Comparison of ENCODE assay signal across 23 cellular contexts in genomic region chr9:21904776-21905175, GRCh38.
DNase-seq lines count a peak whose midpoint lies in the region; ATAC-seq and TF ChIP-seq lines count a peak whose summit lies in the region.
"Had no signal": no experiment of that assay in that cellular context is flagged by ENCODE, and none has a peak within 500 bp of the region (broad histone marks: within the 10 kb centered on the region; RNA-seq: fewer than 3 reads in every experiment).

No MANE protein-coding gene starts in this region.

- H3K79me2 ChIP-seq in SK-N-SH (ENCODE audit: insufficient read depth) = no peaks in the 10 kb centered on the region
- H3K79me2 ChIP-seq in OCI-LY7 (ENCODE audit: insufficient read depth, low read depth, low read length) = no peaks in the 10 kb centered on the region

- ATAC-seq in SK-N-SH treated with all-trans-retinoic acid at 6 μM for 48 hours = no peak
- ATAC-seq in HG03097 (IDR thresholded peaks at IDR 0.05; ENCODE audit: low FRiP score, unreplicated experiment) = no peak
- ATAC-seq: activated CD8-positive, alpha-beta memory T cell treated with anti-CD3 and anti-CD28 coated beads, Interleukin-2, amount 10 ng/mL, durations not matched to agents 7 days and 5 days; effector memory CD8-positive, alpha-beta T cell; stimulated activated memory B cell treated with anti-CD40 and anti-IgM and Interleukin-4, amounts not matched to agents 10 μg/mL and 1 μg/mL and 100 μg/mL, for 72 hours had no signal

- H3K9me2 ChIP-seq in SK-N-SH (no peaks in the 10 kb centered on the region), OCI-LY7 (ENCODE audit: insufficient read depth, low read length) (no peaks in the 10 kb centered on the region)

- no peak for TF ChIP-seq RAD21 in SK-N-SH (IDR thresholded peaks at IDR 0.05; ENCODE audit: low read length)

- H3K9me3 ChIP-seq in SK-N-SH (peaks cover 8% of the 10 kb centered on the region), OCI-LY7 (ENCODE audit: low read length) (peaks cover 18% of the 10 kb centered on the region; the same call in 1 of the 2 replicates), skeletal muscle satellite cell (replicated peaks; ENCODE audit: low read length) (no peaks in the 10 kb centered on the region)

- H3K4me1 ChIP-seq in SK-N-SH (ENCODE audit: control insufficient read depth in 1 of 2, insufficient read depth in 2 of 2, low read depth in 1 of 2, low read length in 1 of 2) = no peaks in the 10 kb centered on the region
- H3K4me1 ChIP-seq in OCI-LY7 (ENCODE audit: insufficient read depth, low read length, poor library complexity, severe bottlenecking) = peaks cover 6% of the 10 kb centered on the region
- H3K4me1 ChIP-seq in skeletal muscle satellite cell (ENCODE audit: control insufficient read depth, insufficient read depth, low read length) = peaks cover 17% of the 10 kb centered on the region
- H3K4me1 ChIP-seq: SJCRH30, tibial artery had no signal

- H3K4me2 ChIP-seq in SK-N-SH = no peak overlapping the region
- no peak overlapping the region for H3K4me2 ChIP-seq in OCI-LY7 (ENCODE audit: low read length)
- H3K4me2 ChIP-seq in skeletal muscle satellite cell (ENCODE audit: low read length) = peak overlapping the region; percentile 5

- H3K27me3 ChIP-seq in SK-N-SH (ENCODE audit: insufficient read depth) = no peaks in the 10 kb centered on the region
- no peaks in the 10 kb centered on the region for H3K27me3 ChIP-seq in skeletal muscle satellite cell (ENCODE audit: control insufficient read depth, insufficient read depth, low read length)
- H3K27me3 ChIP-seq: SJCRH30, tibial artery had no signal

- POLR2A ChIA-PET in SK-N-SH (lab: Yijun Ruan, JAX) = no interaction called here
- POLR2A ChIA-PET in OCI-LY7 (lab: Charles Lee) = interaction anchor here (2.2 kb wide), 1 partner anchor 102 kb away, joined by 5 read pairs; no protein-coding TSS in a partner anchor

- H3K4me3 ChIP-seq in SK-N-SH (ENCODE audit: low read depth in 2 of 2, low read length in 1 of 2) (no peak overlapping the region), OCI-LY7 (ENCODE audit: low read depth, low read length, poor library complexity, severe bottlenecking) (no peak overlapping the region), skeletal muscle satellite cell (ENCODE audit: low read length) (no peak overlapping the region)
- H3K4me3 ChIP-seq: GM23248, SJCRH30, tibial artery had no signal

- TF ChIP-seq CTCF in SK-N-SH (IDR thresholded peaks at IDR 0.05) = peak; percentile 21; the same call in 1 of the 2 replicates
- TF ChIP-seq CTCF in OCI-LY7 (conservative IDR thresholded peaks at IDR 0.05; ENCODE audit: low read length) = peak; percentile 67

- H4K20me1 ChIP-seq in SK-N-SH (ENCODE audit: insufficient read depth) = no peaks in the 10 kb centered on the region
- H4K20me1 ChIP-seq in OCI-LY7 (ENCODE audit: insufficient read depth, low read length) = no peaks in the 10 kb centered on the region

- H3K27ac ChIP-seq in SK-N-SH (ENCODE audit: low read depth in 2 of 2, low read length in 1 of 2) (peak overlapping the region in 1 of 2 experiments; percentile 0; a peak in 1 of 4 replicates), OCI-LY7 (ENCODE audit: low read depth, low read length, poor library complexity, severe bottlenecking) (no peak overlapping the region)
- H3K27ac ChIP-seq: GM23248, HL-60, SJCRH30, tibial artery had no signal

- no peaks in the 10 kb centered on the region for H3F3A ChIP-seq in SK-N-SH (replicated peaks; ENCODE audit: insufficient read depth)

- TF ChIP-seq EP300 in SK-N-SH (IDR thresholded peaks at IDR 0.05; ENCODE audit: borderline replicate concordance in 1 of 2, low read depth in 1 of 2, low read length in 1 of 2) = no peak

- 86% methylated on average over 3 of the region's 3 CpGs for WGBS in SK-N-SH (ENCODE audit: low lambda C conversion rate)

- DNase-seq in SK-N-SH (no peak), OCI-LY7 (ENCODE audit: low spot score) (peak; percentile 19), erythroblast (lab: John Stamatoyannopoulos, UW) (peak; percentile 14 to 15), superior temporal gyrus (ENCODE audit: extremely low spot score) (no peak), activated T-cell treated with anti-CD3 and anti-CD28 coated beads for 4 hours (no peak)
- DNase-seq: 8988T; activated CD4-positive, alpha-beta T cell treated with anti-CD3 and anti-CD28 coated beads for 1 hour; activated CD8-positive, alpha-beta memory T cell treated with anti-CD3 and anti-CD28 coated beads, Interleukin-2, amount 10 ng/mL, durations not matched to agents 7 days and 5 days; C1 segment of cervical spinal cord; cerebellar nuclear complex; effector memory CD8-positive, alpha-beta T cell; mesenchymal stem cell; NCI-H1105 treated with DMSO at 0.1 percent for 48 hours; NCI-H526 treated with DMSO at 0.1 percent for 48 hours; SJCRH30; stimulated activated CD4-positive, alpha-beta T cell treated with anti-CD3 and anti-CD28 coated beads, Interleukin-15, amount 100 ng/mL, for 24 hours; tibial artery had no signal

- H3K9ac ChIP-seq in SK-N-SH = no peak overlapping the region
- no peak overlapping the region for H3K9ac ChIP-seq in skeletal muscle satellite cell (ENCODE audit: low read depth, low read length)
- H3K9ac ChIP-seq: GM23248 had no signal

- CTCF ChIA-PET in SK-N-SH (lab: Yijun Ruan, JAX) (interaction anchor here (1.1 kb wide), 1 partner anchor 11 kb away, joined by 3 read pairs; no protein-coding TSS in a partner anchor), OCI-LY7 (lab: Charles Lee; ENCODE audit: unreplicated experiment) (no interaction called here)

- H2AFZ ChIP-seq in SK-N-SH (ENCODE audit: low read depth) = no peak overlapping the region
- no peak overlapping the region for H2AFZ ChIP-seq in OCI-LY7 (ENCODE audit: low read length)
- H2AFZ ChIP-seq: GM23248 had no signal

- no peak for TF ChIP-seq POLR2A in erythroblast (IDR thresholded peaks at IDR 0.05; ENCODE audit: low read length)

- intact Hi-C loops in OCI-LY7 (cut with micrococcal nuclease; ENCODE audit: unreplicated experiment) = no loop called here

- H3K36me3 ChIP-seq in SK-N-SH (replicated peaks in 1 of 2; ENCODE audit: control insufficient read depth in 1 of 2, insufficient read depth in 2 of 2, low read length in 1 of 2) (peaks cover 0 to 15% of the 10 kb centered on the region in 2 experiments), OCI-LY7 (ENCODE audit: insufficient read depth, low read length) (peaks cover 18% of the 10 kb centered on the region), skeletal muscle satellite cell (ENCODE audit: insufficient read depth, low read length) (no peaks in the 10 kb centered on the region)
- H3K36me3 ChIP-seq: SJCRH30 had no signal

- BruUV-seq in OCI-LY7 (replicated peaks; lab: Mats Ljungman, UMichigan) = no TSS peak

TF ChIP-seq in SK-N-SH, 30 proteins besides CTCF, POLR2A, EP300 and RAD21 (continues in another document):
- TF ChIP-seq SMC3 (IDR thresholded peaks at IDR 0.05; ENCODE audit: low read depth, low read length) = no peak
- no peak for TF ChIP-seq ZBTB33 (IDR thresholded peaks at IDR 0.05; ENCODE audit: borderline replicate concordance, low read depth)
- no peak for TF ChIP-seq YY1 (IDR thresholded peaks at IDR 0.05; ENCODE audit: low read depth)
- no peak for TF ChIP-seq RXRA (IDR thresholded peaks at IDR 0.05; ENCODE audit: borderline replicate concordance, low read depth)
- no peak for TF ChIP-seq TAF1 (IDR thresholded peaks at IDR 0.05; ENCODE audit: borderline replicate concordance, low read depth, low read length)
- no peak for TF ChIP-seq SIN3A (IDR thresholded peaks at IDR 0.05; ENCODE audit: borderline replicate concordance, low read depth, low read length)
- no peak for TF ChIP-seq FOSL2 (IDR thresholded peaks at IDR 0.05; ENCODE audit: borderline replicate concordance, low read depth)
- no peak for TF ChIP-seq POLR2AphosphoS5 (IDR thresholded peaks at IDR 0.05; ENCODE audit: low read depth, low read length)

TF ChIP-seq in SK-N-SH treated with all-trans-retinoic acid at 6 μM for 48 hours, 23 proteins besides CTCF, POLR2A, EP300 and RAD21 (continues in another document):
- TF ChIP-seq CREB5 (CRISPR knock-in tag; IDR thresholded peaks at IDR 0.05; ENCODE audit: low read depth) (no peak), ZNF8 (CRISPR knock-in tag; IDR thresholded peaks at IDR 0.05) (no peak), TCF4 (CRISPR knock-in tag; IDR thresholded peaks at IDR 0.05; ENCODE audit: borderline replicate concordance) (no peak), ISL1 (CRISPR knock-in tag; IDR thresholded peaks at IDR 0.05) (no peak), PATZ1 (CRISPR knock-in tag; IDR thresholded peaks at IDR 0.05; ENCODE audit: borderline replicate concordance) (no peak), CSDC2 (CRISPR knock-in tag; IDR thresholded peaks at IDR 0.05) (no peak), ARNTL (CRISPR knock-in tag; IDR thresholded peaks at IDR 0.05; ENCODE audit: borderline replicate concordance, low read depth) (no peak), SNAI2 (CRISPR knock-in tag; IDR thresholded peaks at IDR 0.05) (no peak), ZNF70 (CRISPR knock-in tag; IDR thresholded peaks at IDR 0.05) (no peak), PPARA (CRISPR knock-in tag; IDR thresholded peaks at IDR 0.05; ENCODE audit: borderline replicate concordance) (no peak)

Comparison
In these comparisons a context has a peak if more than half of its experiments do, and no peak if none do; other contexts are left out.
1. DNase-seq: peak in OCI-LY7 (single experiment) and erythroblast (2 of 2); none in SK-N-SH (single experiment), superior temporal gyrus (single experiment) and activated T-cell treated with anti-CD3 and anti-CD28 coated beads for 4 hours (single experiment).